ENCODE assay signal across 15 cellular contexts in genomic region chr6:98203170-98203806, GRCh38.
A peak's percentile ranks its signal among the peaks of the same experiment; 100 is the strongest.
DNase-seq lines count a peak whose midpoint lies in the region; ATAC-seq, FAIRE-seq and TF ChIP-seq lines count a peak whose summit lies in the region.
"Had no signal": no experiment of that assay in that cellular context is flagged by ENCODE, and none has a peak within 500 bp of the region (broad histone marks: within the 10 kb centered on the region; RNA-seq: fewer than 3 reads in every experiment).

No MANE protein-coding gene starts in this region.

- no peaks in the 10 kb centered on the region for H3K27me3 ChIP-seq in HCT116 (ENCODE audit: insufficient read depth, low read length)
- no peaks in the 10 kb centered on the region for H3K27me3 ChIP-seq in H1 (replicated peaks in 1 of 4; ENCODE audit: control insufficient read depth in 3 of 4, extremely low read depth in 1 of 4, insufficient read depth in 3 of 4, low read length in 3 of 4)
- no peaks in the 10 kb centered on the region for H3K27me3 ChIP-seq in neuronal stem cell (ENCODE audit: control insufficient read depth in 3 of 3, insufficient read depth in 3 of 3, low read depth in 1 of 3, low read length in 3 of 3)
- H3K27me3 ChIP-seq: BLaER1 had no signal

- no peak overlapping the region for H3K9ac ChIP-seq in HCT116 (ENCODE audit: low read length)
- H3K9ac ChIP-seq in H1 (replicated peaks in 1 of 4; ENCODE audit: extremely low read depth in 1 of 4, low read depth in 3 of 4, low read length in 3 of 4) = no peak overlapping the region
- H3K9ac ChIP-seq in neuronal stem cell (ENCODE audit: low read depth, low read length, poor library complexity) = no peak overlapping the region
- H3K9ac ChIP-seq: BLaER1 had no signal

- H3K9me2 ChIP-seq in HCT116 (ENCODE audit: insufficient read depth) = no peaks in the 10 kb centered on the region

- BruUV-seq in HCT116 (replicated peaks; lab: Mats Ljungman, UMichigan) = no TSS peak

- H3K18ac ChIP-seq in H1 (ENCODE audit: extremely low read depth, low read length) (no peak overlapping the region), neuronal stem cell (ENCODE audit: low read length) (no peak overlapping the region)

- TF ChIP-seq POLR2A in HCT116 (IDR thresholded peaks at IDR 0.05; ENCODE audit: borderline replicate concordance, extremely low read depth, insufficient read depth, insufficient read length) (no peak), H1 (IDR thresholded peaks at IDR 0.05; ENCODE audit: control extremely low read depth in 1 of 2, low read depth in 2 of 2, low read length in 2 of 2) (no peak)

- no peak overlapping the region for H2AFZ ChIP-seq in HCT116 (ENCODE audit: low read depth, low read length, poor library complexity, severe bottlenecking)
- H2AFZ ChIP-seq in H1 (ENCODE audit: low read length) = no peak overlapping the region
- no peak overlapping the region for H2AFZ ChIP-seq in neuronal stem cell (ENCODE audit: low read length)

- no peak overlapping the region for H3K27ac ChIP-seq in HCT116 (ENCODE audit: low read depth, low read length)
- no peak overlapping the region for H3K27ac ChIP-seq in H1 (ENCODE audit: low read depth, low read length)
- no peak overlapping the region for H3K27ac ChIP-seq in neuronal stem cell (replicated peaks; ENCODE audit: low read length)
- H3K27ac ChIP-seq: BLaER1 had no signal

- no peak overlapping the region for H2BK20ac ChIP-seq in H1 (ENCODE audit: low read length)

- H3K4me2 ChIP-seq in HCT116 (ENCODE audit: low read length) (no peak overlapping the region), H1 (ENCODE audit: insufficient read depth in 1 of 2, low read depth in 2 of 2, low read length in 2 of 2) (no peak overlapping the region), neuronal stem cell (ENCODE audit: insufficient read depth, low read length, poor library complexity, severe bottlenecking) (no peak overlapping the region)
- H3K4me2 ChIP-seq: BLaER1 had no signal

- ATAC-seq in HCT116 (no peak), HG02938 (IDR thresholded peaks at IDR 0.05; ENCODE audit: unreplicated experiment) (no peak)

- WGBS in H1 (ENCODE audit: extremely low coverage in 1 of 2, insufficient coverage in 1 of 2, insufficient read length in 1 of 2, insufficient replicate concordance in 2 of 2, low coverage in 1 of 2, low lambda C conversion rate in 2 of 2, missing lambda C conversion rate in 1 of 2), 2 experiments = 80% methylated on average over 2 of the region's 2 CpGs; no CpG with 5 or more reads in 1 of the 2 experiments
- no CpG with 5 or more reads among the region's 2 CpGs for WGBS in neuronal stem cell (ENCODE audit: extremely low coverage in 2 of 2, insufficient read length in 2 of 2, insufficient replicate concordance in 1 of 2), 2 donors

- H3K9me3 ChIP-seq in HCT116 (ENCODE audit: control insufficient read depth in 1 of 2, insufficient read depth in 1 of 2, low read depth in 1 of 2, low read length in 2 of 2) (no peaks in the 10 kb centered on the region), H1 (ENCODE audit: insufficient read depth in 2 of 2, low read depth in 1 of 2, low read length in 1 of 2) (no peaks in the 10 kb centered on the region), neuronal stem cell (replicated peaks in 1 of 2; ENCODE audit: control insufficient read depth in 2 of 2, insufficient read depth in 1 of 2, low read depth in 1 of 2, low read length in 2 of 2) (no peaks in the 10 kb centered on the region)
- H3K9me3 ChIP-seq: BLaER1 had no signal

- no peaks in the 10 kb centered on the region for H3K4me1 Mint-ChIP-seq in HFFc6 (ENCODE audit: low read depth)

- no peak for TF ChIP-seq EP300 in H1 (IDR thresholded peaks at IDR 0.05; ENCODE audit: borderline replicate concordance in 1 of 2, low read depth in 2 of 2, low read length in 2 of 2)

- no peak overlapping the region for H2BK15ac ChIP-seq in H1 (ENCODE audit: low read length)
- H2BK15ac ChIP-seq in neuronal stem cell (ENCODE audit: low read length) = no peak overlapping the region

- H3K79me1 ChIP-seq in H1 (ENCODE audit: low read depth, low read length) (no peaks in the 10 kb centered on the region), neuronal stem cell (ENCODE audit: low read depth, low read length) (no peaks in the 10 kb centered on the region)

- H3K9me3 Mint-ChIP-seq in HFFc6 = peaks cover 17% of the 10 kb centered on the region

- H4K91ac ChIP-seq in H1 (replicated peaks; ENCODE audit: insufficient read length, low read length) (no peak overlapping the region), neuronal stem cell (ENCODE audit: low read depth, low read length, poor library complexity) (no peak overlapping the region)

- H2BK5ac ChIP-seq in H1 (ENCODE audit: low read depth, low read length) (no peak overlapping the region), neuronal stem cell (ENCODE audit: low read length) (no peak overlapping the region)

- H4K8ac ChIP-seq in H1 (ENCODE audit: extremely low read depth, insufficient read depth, low read length) (no peak overlapping the region), neuronal stem cell (ENCODE audit: low read depth, low read length) (no peak overlapping the region)

- CTCF ChIA-PET in HCT116 (lab: Charles Lee) (no interaction called here), H1 (lab: Charles Lee; ENCODE audit: partially characterized antibody) (no interaction called here)

- no peaks in the 10 kb centered on the region for H3K79me2 ChIP-seq in HCT116 (ENCODE audit: insufficient read depth, low read length)
- H3K79me2 ChIP-seq in H1 (ENCODE audit: control insufficient read depth in 1 of 2, insufficient read depth in 2 of 2, low read length in 2 of 2) = no peaks in the 10 kb centered on the region

- H3K27ac Mint-ChIP-seq in HFFc6 = no peak overlapping the region

- H3K4me3 Mint-ChIP-seq in HFFc6 = no peak overlapping the region

- H3K36me3 ChIP-seq in HCT116 (ENCODE audit: control insufficient read depth in 1 of 2, insufficient read depth in 2 of 2, low read length in 2 of 2) (no peaks in the 10 kb centered on the region), H1 (ENCODE audit: control insufficient read depth in 2 of 4, insufficient read depth in 4 of 4, low read length in 3 of 4) (no peaks in the 10 kb centered on the region), neuronal stem cell (replicated peaks in 1 of 2; ENCODE audit: control insufficient read depth in 2 of 2, insufficient read depth in 2 of 2, low read length in 2 of 2) (no peaks in the 10 kb centered on the region)
- H3K36me3 ChIP-seq: BLaER1 had no signal

- no peak overlapping the region for H4K5ac ChIP-seq in H1 (ENCODE audit: insufficient read length, low read depth, low read length)

- H2BK120ac ChIP-seq in H1 (replicated peaks; ENCODE audit: low read depth, low read length) = no peak overlapping the region
- H2BK120ac ChIP-seq in neuronal stem cell (ENCODE audit: low read depth, low read length) = no peak overlapping the region

- H3K36me3 Mint-ChIP-seq in HFFc6 (ENCODE audit: low read depth) = no peaks in the 10 kb centered on the region

- DNase-seq in HCT116 (ENCODE audit: low read depth, low spot score) (no peak), RPMI8226 (peak; percentile 12), H1 (ENCODE audit: low read depth in 1 of 2, low spot score in 2 of 2) (no peak), neuronal stem cell (ENCODE audit: low spot score) (peak; percentile 49), NCI-H2107 treated with DMSO at 0.1 percent for 48 hours (lab: John Stamatoyannopoulos, UW; ENCODE audit: unreplicated experiment) (no peak), HFFc6 (no peak), GM19240 (ENCODE audit: insufficient read length, low spot score) (no peak)
- DNase-seq: activated gamma-delta T cell treated with Interleukin-2 at 50 U/mL for 16 hours; effector CD8-positive, alpha-beta T cell; NCI-H345; posterior cingulate gyrus; substantia nigra had no signal

- FAIRE-seq in H1 (lab: Jason Lieb, UNC) = peak; percentile 57
- FAIRE-seq: keratinocyte had no signal

- H3K23ac ChIP-seq in H1 (ENCODE audit: insufficient read length) = no peak overlapping the region
- no peak overlapping the region for H3K23ac ChIP-seq in neuronal stem cell (ENCODE audit: low read depth, low read length, poor library complexity)

- no peak for TF ChIP-seq CTCF in HCT116 (IDR thresholded peaks at IDR 0.05 in 2 of 3, conservative IDR thresholded peaks at IDR 0.05 in 1 of 3; ENCODE audit: borderline replicate concordance in 1 of 3, insufficient read depth in 1 of 3, low read depth in 2 of 3, low read length in 2 of 3)
- no peak for TF ChIP-seq CTCF in H1 (IDR thresholded peaks at IDR 0.05; ENCODE audit: control extremely low read depth in 1 of 3, insufficient read depth in 1 of 3, low read depth in 1 of 3, low read length in 3 of 3)
- no peak for TF ChIP-seq CTCF in HFFc6 (IDR thresholded peaks at IDR 0.05)

- H3K23me2 ChIP-seq in H1 (ENCODE audit: low read depth, low read length) = no peaks in the 10 kb centered on the region

- H3K4me1 ChIP-seq in HCT116 (ENCODE audit: control insufficient read depth in 1 of 2, insufficient read depth in 2 of 2, low read length in 2 of 2) (no peaks in the 10 kb centered on the region), H1 (replicated peaks in 1 of 4; ENCODE audit: control insufficient read depth in 3 of 4, insufficient read depth in 4 of 4, low read length in 3 of 4) (no peaks in the 10 kb centered on the region), neuronal stem cell (ENCODE audit: control insufficient read depth in 2 of 2, insufficient read depth in 1 of 2, low read depth in 1 of 2, low read length in 2 of 2) (no peaks in the 10 kb centered on the region)
- H3K4me1 ChIP-seq: BLaER1 had no signal

- POLR2A ChIA-PET in HCT116 (lab: Charles Lee) = no interaction called here
- POLR2A ChIA-PET in H1 (lab: Charles Lee; ENCODE audit: partially characterized antibody) = no interaction called here

- H4K20me1 ChIP-seq in HCT116 (ENCODE audit: insufficient read depth) (no peaks in the 10 kb centered on the region), H1 (replicated peaks in 1 of 2; ENCODE audit: control insufficient read depth in 1 of 2, insufficient read depth in 2 of 2, low read length in 2 of 2) (no peaks in the 10 kb centered on the region)
- H4K20me1 ChIP-seq: BLaER1 had no signal

- TF ChIP-seq RAD21 in HCT116 (IDR thresholded peaks at IDR 0.05; ENCODE audit: low read depth) (no peak), H1 (IDR thresholded peaks at IDR 0.05 in 1 of 2, conservative IDR thresholded peaks at IDR 0.05 in 1 of 2; ENCODE audit: low read depth in 2 of 2, low read length in 2 of 2) (no peak)

- H3K4ac ChIP-seq in H1 (replicated peaks; ENCODE audit: insufficient read length, low read depth, low read length) (no peak overlapping the region), neuronal stem cell (ENCODE audit: low read length) (no peak overlapping the region)

- H3K14ac ChIP-seq in H1 (ENCODE audit: insufficient read length) (no peak overlapping the region), neuronal stem cell (ENCODE audit: low read length) (no peak overlapping the region)

- no peak overlapping the region for H3K56ac ChIP-seq in H1 (replicated peaks; ENCODE audit: insufficient read length, low read depth, low read length)

- H3K27me3 Mint-ChIP-seq in HFFc6 (ENCODE audit: insufficient read depth) = no peaks in the 10 kb centered on the region

- H2BK12ac ChIP-seq in H1 (ENCODE audit: low read depth, low read length) (no peak overlapping the region), neuronal stem cell (ENCODE audit: low read length) (no peak overlapping the region)

- RAD21 ChIA-PET in HCT116 (lab: Charles Lee; ENCODE audit: low non-redundant PET in 1 of 2, low total read pairs in 2 of 2, uncharacterized antibody in 2 of 2, unreplicated experiment in 2 of 2) = no interaction called here

- H3K4me3 ChIP-seq in HCT116 (replicated peaks in 1 of 2; ENCODE audit: low read depth in 1 of 2, low read length in 2 of 2) = no peak overlapping the region
- no peak overlapping the region for H3K4me3 ChIP-seq in H1 (ENCODE audit: extremely low read depth in 1 of 4, insufficient read depth in 2 of 4, low read depth in 3 of 4, low read length in 4 of 4)
- no peak overlapping the region for H3K4me3 ChIP-seq in neuronal stem cell (ENCODE audit: low read length in 2 of 2)
- H3K4me3 ChIP-seq: BLaER1 had no signal

- H2AK5ac ChIP-seq in H1 (ENCODE audit: low read depth, low read length) (no peak overlapping the region), neuronal stem cell (ENCODE audit: low read depth, low read length) (no peak overlapping the region)

- intact Hi-C loops in HCT116 (cut with micrococcal nuclease) = no loop called here

Comparison
In these comparisons a context has a peak if more than half of its experiments do, and no peak if none do; other contexts are left out.
1. DNase-seq: peak in RPMI8226 (single experiment) and neuronal stem cell (single experiment); none in HCT116 (single experiment), H1 (0 of 2), NCI-H2107 treated with DMSO at 0.1 percent for 48 hours (single experiment), HFFc6 (single experiment) and GM19240 (single experiment).
2. Of the 16 proteins assayed by ChIP-seq in both H1 and HCT116: peak only in H1: YY1; only in HCT116: none; in both: none; in neither: 15.